Comparison of ENCODE assay signal across 13 cellular contexts in the genomic region with DNA sequence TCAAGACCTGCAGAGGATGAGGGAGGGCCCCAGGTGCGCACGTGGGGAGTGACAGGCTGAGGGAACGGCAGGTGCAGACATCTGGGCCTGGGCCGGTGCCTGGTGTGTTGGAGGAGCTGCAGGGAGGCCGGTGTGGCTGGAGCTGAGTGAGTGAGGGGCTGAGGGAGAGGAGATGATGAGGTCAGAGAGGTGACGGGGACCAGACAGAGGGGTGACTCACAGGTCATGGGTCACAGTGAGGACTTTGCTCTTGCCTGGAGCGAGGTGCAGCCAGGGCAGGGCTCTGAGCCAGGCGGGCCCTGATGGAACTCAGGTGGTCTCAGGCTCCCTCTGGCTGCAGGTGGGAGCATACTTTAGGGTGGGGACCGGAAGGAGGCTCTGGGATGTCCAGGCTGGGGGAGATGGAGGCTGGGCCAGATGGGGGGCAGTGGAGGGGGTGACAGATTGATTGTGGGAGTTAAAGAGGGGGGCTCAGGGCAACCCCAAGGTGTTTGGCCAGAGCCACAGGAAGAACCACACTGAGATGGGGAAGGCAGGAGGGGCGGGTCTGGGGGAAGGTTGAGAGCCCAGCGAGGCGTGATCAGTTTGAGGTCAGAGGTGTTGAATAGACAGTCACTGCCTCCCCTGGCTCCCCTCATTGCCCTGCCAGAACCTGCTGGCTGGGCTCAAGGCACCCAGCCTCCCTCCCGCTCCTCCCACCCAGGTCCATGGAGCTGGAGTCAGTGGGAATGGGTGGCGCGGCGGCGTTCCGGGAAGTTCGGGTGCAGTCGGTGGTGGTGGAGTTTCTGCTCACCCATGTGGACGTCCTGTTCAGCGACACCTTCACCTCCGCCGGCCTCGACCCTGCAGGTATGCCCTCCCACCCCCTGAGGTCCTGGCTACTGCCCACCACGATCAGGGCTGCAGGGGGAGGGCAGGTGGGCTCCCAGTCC. TPM values are rescaled to one million over a fixed set of nuclear protein-coding genes. Genes with fewer than 3 reads are reported as not detected.
DNase-seq lines count a peak whose midpoint lies in the region; ATAC-seq, FAIRE-seq and TF ChIP-seq lines count a peak whose summit lies in the region.
"Had no signal": no experiment of that assay in that cellular context is flagged by ENCODE, and none has a peak within 500 bp of the region (broad histone marks: within the 10 kb centered on the region; RNA-seq: fewer than 3 reads in every experiment).

No MANE protein-coding gene starts in this region.

- no peak overlapping the region for H3K4me2 ChIP-seq in HepG2 (ENCODE audit: low read depth, low read length)

- in situ Hi-C loops in HepG2 (cut with HindIII; ENCODE audit: extremely low pct_ligation_motif_present, low pct_unique_long_range_greater_than_20kb) = no loop called here

- H3K36me3 ChIP-seq in HepG2 (replicated peaks in 1 of 2; ENCODE audit: control insufficient read depth in 1 of 2, insufficient read depth in 2 of 2, low read length in 2 of 2) = peaks cover 0 to 2% of the 10 kb centered on the region in 2 experiments; a peak in 2 of 5 replicates
- H3K36me3 ChIP-seq: ovary had no signal

- peak; percentile 20 for DNase-seq in RKO (ENCODE audit: low spot score)
- no peak for DNase-seq in HepG2 (ENCODE audit: low spot score)
- no peak for DNase-seq in NCI-H2029 treated with DMSO at 0.1 percent for 48 hours (lab: John Stamatoyannopoulos, UW)
- DNase-seq: erythroblast, heart left ventricle, MV-4-11, thyroid gland had no signal

- no peak overlapping the region for H3K27ac ChIP-seq in HepG2 (ENCODE audit: extremely low read length, insufficient read depth, low read length)
- H3K27ac ChIP-seq: heart left ventricle, ovary, thyroid gland had no signal

- no peak for TF ChIP-seq POLR2A in HepG2 (IDR thresholded peaks at IDR 0.05; ENCODE audit: insufficient read depth in 1 of 2, low read depth in 2 of 2, low read length in 2 of 2)

- TF ChIP-seq RAD21 in HepG2 (CRISPR knock-in tag; IDR thresholded peaks at IDR 0.05) = peak; percentile 34; the same call in 1 of the 2 replicates

- peaks cover 28% of the 10 kb centered on the region for H3K4me1 ChIP-seq in HepG2 (ENCODE audit: insufficient read depth, low read length)
- H3K4me1 ChIP-seq: heart left ventricle, thyroid gland had no signal

- no peaks in the 10 kb centered on the region for H3K27me3 ChIP-seq in HepG2 (ENCODE audit: control insufficient read depth in 1 of 2, insufficient read depth in 2 of 2, low read length in 2 of 2)
- H3K27me3 ChIP-seq: heart left ventricle, ovary, thyroid gland had no signal

- peak; percentile 26; the same call in 2 of the 3 replicates for ATAC-seq in HepG2
- ATAC-seq in HG03280 (IDR thresholded peaks at IDR 0.05; ENCODE audit: unreplicated experiment) = no peak
- ATAC-seq: heart left ventricle had no signal

- POLR2A ChIA-PET in HepG2 (lab: Yijun Ruan, JAX) = no interaction called here

- H2AFZ ChIP-seq in HepG2 (ENCODE audit: low read length) = no peak overlapping the region

- no peak overlapping the region for H3K4me3 ChIP-seq in HepG2 (replicated peaks in 1 of 3; ENCODE audit: insufficient read depth in 1 of 3, low read depth in 2 of 3, low read length in 3 of 3)
- H3K4me3 ChIP-seq: heart left ventricle, ovary, thyroid gland had no signal

- no TSS peak for BruUV-seq in HepG2 (replicated peaks; lab: Mats Ljungman, UMichigan)

- no peak for FAIRE-seq in HepG2 (lab: Jason Lieb, UNC)
- FAIRE-seq: G401.6, H54 had no signal

- CTCF ChIA-PET in HepG2 (lab: Yijun Ruan, JAX; ENCODE audit: low intra/inter-chr PET ratio, low total read pairs) = interaction anchor here (0.7 kb wide), 1 partner anchor 90 kb away, joined by 3 read pairs; no protein-coding TSS in a partner anchor

- no peak overlapping the region for H3K9ac ChIP-seq in HepG2 (ENCODE audit: insufficient read depth, low read depth, low read length)

- no peaks in the 10 kb centered on the region for H3K79me2 ChIP-seq in HepG2 (ENCODE audit: insufficient read depth, low read length)

- TF ChIP-seq EP300 in HepG2 (IDR thresholded peaks at IDR 0.05; ENCODE audit: low read depth in 2 of 2, low read length in 2 of 2) (no peak), HepG2 (CRISPR knock-in tag; IDR thresholded peaks at IDR 0.05; ENCODE audit: borderline replicate concordance) (no peak)

- intact Hi-C loops in HepG2 (cut with micrococcal nuclease; ENCODE audit: unreplicated experiment) = no loop called here

- no peaks in the 10 kb centered on the region for H3K9me3 ChIP-seq in HepG2 (ENCODE audit: low read length)
- H3K9me3 ChIP-seq: heart left ventricle, ovary, thyroid gland had no signal

- WGBS in HepG2 (ENCODE audit: low lambda C conversion rate) = 74% methylated on average over 17 of the region's 26 CpGs

- TF ChIP-seq CTCF in HepG2 (CRISPR knock-in tag; IDR thresholded peaks at IDR 0.05) = peak; percentile 70

- H4K20me1 ChIP-seq in HepG2 (ENCODE audit: insufficient read depth, low read length) = no peaks in the 10 kb centered on the region

RNA-seq across cellular contexts. Expression of a gene that starts 8.4 kb away (rescaled TPM):
- total RNA-seq in HepG2 (2016; rRNA removed; fragmentation: Illumina TruSeq; extraction: Trizol) = 0.83 and 1.3 TPM in 2 replicates
- total RNA-seq in HepG2 (2016; cell fraction: cytosol; rRNA removed; fragmentation: Illumina TruSeq; extraction: Trizol; ENCODE audit: low read depth) = 0.10 and 0.26 TPM in 2 replicates
- 0.42 and 1.9 TPM in 2 replicates for total RNA-seq in HepG2 (2016; cell fraction: insoluble cytoplasmic fraction; rRNA removed; fragmentation: Illumina TruSeq; extraction: Trizol)
- total RNA-seq in HepG2 (2016; cell fraction: membrane; rRNA removed; fragmentation: Illumina TruSeq; extraction: Trizol) = 0.93 and 1.1 TPM in 2 replicates
- 6.3 and 7.2 TPM in 2 replicates for total RNA-seq in HepG2 (2016; cell fraction: nucleus; rRNA removed; fragmentation: Illumina TruSeq; extraction: Trizol)
- 2.7 and 4.1 TPM in 2 replicates for polyA plus RNA-seq in HepG2 (2011; rRNA removed)
- polyA plus RNA-seq in HepG2 (2011; cell fraction: cytosol; rRNA removed) = 0.65 and 1.0 TPM in 2 replicates
- 63.2 and 100 TPM in 2 replicates for polyA plus RNA-seq in HepG2 (2011; cell fraction: nucleus; rRNA removed)
- polyA plus RNA-seq in HepG2 (2012) = 4.6 and 10.5 TPM in 2 replicates
- 0.27 and 0.71 TPM in 2 replicates for polyA plus RNA-seq in HepG2 (2016; cell fraction: cytosol; fragmentation: Illumina TruSeq; extraction: Trizol; ENCODE audit: low read depth)
- 1.5 and 1.8 TPM in 2 replicates for polyA plus RNA-seq in HepG2 (2016; cell fraction: insoluble cytoplasmic fraction; fragmentation: Illumina TruSeq; extraction: Trizol; ENCODE audit: low read depth)
- polyA plus RNA-seq in HepG2 (2016; cell fraction: membrane; fragmentation: Illumina TruSeq; extraction: Trizol; ENCODE audit: low read depth) = 0.72 and 1.1 TPM in 2 replicates
- 16.8 and 20.7 TPM in 2 replicates for polyA plus RNA-seq in HepG2 (2016; cell fraction: nucleus; fragmentation: Illumina TruSeq; extraction: Trizol; ENCODE audit: insufficient read depth, low read depth)
- 5.6 and 6.2 TPM in 2 replicates for polyA minus RNA-seq in HepG2 (2011; rRNA and poly(A)+ RNA removed; ENCODE audit: low replicate concordance)
- 0.69 and 1.5 TPM in 2 replicates for polyA minus RNA-seq in HepG2 (2011; cell fraction: cytosol; rRNA and poly(A)+ RNA removed)
- polyA minus RNA-seq in HepG2 (2011; cell fraction: nucleus; rRNA and poly(A)+ RNA removed) = 7.0 and 11.5 TPM in 2 replicates
- polyA plus RNA-seq: CD14-positive monocyte had no signal

RNA-seq across cellular contexts. Expression of a gene that starts 25.8 kb away (rescaled TPM):
- total RNA-seq in HepG2 (2016; rRNA removed; fragmentation: Illumina TruSeq; extraction: Trizol) = 4.5 and 5.7 TPM in 2 replicates
- 8.4 and 9.4 TPM in 2 replicates for total RNA-seq in HepG2 (2016; cell fraction: cytosol; rRNA removed; fragmentation: Illumina TruSeq; extraction: Trizol; ENCODE audit: low read depth)
- total RNA-seq in HepG2 (2016; cell fraction: insoluble cytoplasmic fraction; rRNA removed; fragmentation: Illumina TruSeq; extraction: Trizol) = 2.8 and 4.2 TPM in 2 replicates
- total RNA-seq in HepG2 (2016; cell fraction: membrane; rRNA removed; fragmentation: Illumina TruSeq; extraction: Trizol) = 5.5 and 6.0 TPM in 2 replicates
- total RNA-seq in HepG2 (2016; cell fraction: nucleus; rRNA removed; fragmentation: Illumina TruSeq; extraction: Trizol) = 6.6 and 8.4 TPM in 2 replicates
- polyA plus RNA-seq in HepG2 (2011; rRNA removed) = 5.1 and 6.2 TPM in 2 replicates
- polyA plus RNA-seq in HepG2 (2011; cell fraction: cytosol; rRNA removed) = 2.4 and 2.9 TPM in 2 replicates
- polyA plus RNA-seq in HepG2 (2011; cell fraction: nucleus; rRNA removed) = 18.4 and 27.0 TPM in 2 replicates
- 2.9 and 5.0 TPM in 2 replicates for polyA plus RNA-seq in HepG2 (2012)
- polyA plus RNA-seq in HepG2 (2016; cell fraction: cytosol; fragmentation: Illumina TruSeq; extraction: Trizol; ENCODE audit: low read depth) = 0.45 and 0.49 TPM in 2 replicates
- 4.1 and 6.3 TPM in 2 replicates for polyA plus RNA-seq in HepG2 (2016; cell fraction: insoluble cytoplasmic fraction; fragmentation: Illumina TruSeq; extraction: Trizol; ENCODE audit: low read depth)
- 1.7 and 2.6 TPM in 2 replicates for polyA plus RNA-seq in HepG2 (2016; cell fraction: membrane; fragmentation: Illumina TruSeq; extraction: Trizol; ENCODE audit: low read depth)
- polyA plus RNA-seq in HepG2 (2016; cell fraction: nucleus; fragmentation: Illumina TruSeq; extraction: Trizol; ENCODE audit: insufficient read depth, low read depth) = 17.5 and 26.7 TPM in 2 replicates
- 15.2 and 33.7 TPM in 2 replicates for polyA minus RNA-seq in HepG2 (2011; rRNA and poly(A)+ RNA removed; ENCODE audit: low replicate concordance)
- 4.2 and 8.4 TPM in 2 replicates for polyA minus RNA-seq in HepG2 (2011; cell fraction: cytosol; rRNA and poly(A)+ RNA removed)
- 6.1 and 9.4 TPM in 2 replicates for polyA minus RNA-seq in HepG2 (2011; cell fraction: nucleus; rRNA and poly(A)+ RNA removed)

RNA-seq across cellular contexts. Expression of a gene that starts 26.9 kb away (rescaled TPM):
- not detected in 2 replicates for total RNA-seq in HepG2 (2016; rRNA removed; fragmentation: Illumina TruSeq; extraction: Trizol)
- not detected in 2 replicates for total RNA-seq in HepG2 (2016; cell fraction: cytosol; rRNA removed; fragmentation: Illumina TruSeq; extraction: Trizol; ENCODE audit: low read depth)
- total RNA-seq in HepG2 (2016; cell fraction: insoluble cytoplasmic fraction; rRNA removed; fragmentation: Illumina TruSeq; extraction: Trizol) = 0.06 TPM in 1 of 2 replicates, not detected in the other
- not detected in 2 replicates for total RNA-seq in HepG2 (2016; cell fraction: membrane; rRNA removed; fragmentation: Illumina TruSeq; extraction: Trizol)
- total RNA-seq in HepG2 (2016; cell fraction: nucleus; rRNA removed; fragmentation: Illumina TruSeq; extraction: Trizol) = not detected in 2 replicates
- polyA plus RNA-seq in HepG2 (2011; rRNA removed) = 0.08 and 0.18 TPM in 2 replicates
- polyA plus RNA-seq in HepG2 (2011; cell fraction: cytosol; rRNA removed) = 0.04 and 0.08 TPM in 2 replicates
- polyA plus RNA-seq in HepG2 (2011; cell fraction: nucleus; rRNA removed) = 0.32 and 0.47 TPM in 2 replicates
- polyA plus RNA-seq in HepG2 (2012) = 0.28 and 0.45 TPM in 2 replicates
- polyA plus RNA-seq in HepG2 (2016; cell fraction: cytosol; fragmentation: Illumina TruSeq; extraction: Trizol; ENCODE audit: low read depth) = 0.11 and 0.14 TPM in 2 replicates
- 0.26 and 0.27 TPM in 2 replicates for polyA plus RNA-seq in HepG2 (2016; cell fraction: insoluble cytoplasmic fraction; fragmentation: Illumina TruSeq; extraction: Trizol; ENCODE audit: low read depth)
- polyA plus RNA-seq in HepG2 (2016; cell fraction: membrane; fragmentation: Illumina TruSeq; extraction: Trizol; ENCODE audit: low read depth) = 0.19 and 0.41 TPM in 2 replicates
- 0.32 and 0.79 TPM in 2 replicates for polyA plus RNA-seq in HepG2 (2016; cell fraction: nucleus; fragmentation: Illumina TruSeq; extraction: Trizol; ENCODE audit: insufficient read depth, low read depth)
- 0.48 and 0.77 TPM in 2 replicates for polyA minus RNA-seq in HepG2 (2011; rRNA and poly(A)+ RNA removed; ENCODE audit: low replicate concordance)
- polyA minus RNA-seq in HepG2 (2011; cell fraction: cytosol; rRNA and poly(A)+ RNA removed) = not detected in 2 replicates
- polyA minus RNA-seq in HepG2 (2011; cell fraction: nucleus; rRNA and poly(A)+ RNA removed) = 0.25 TPM in 1 of 2 replicates, not detected in the other
- polyA plus RNA-seq: CD14-positive monocyte had no signal

RNA-seq across cellular contexts. Expression of a gene that starts 28.9 kb away (rescaled TPM):
- total RNA-seq in HepG2 (2016; rRNA removed; fragmentation: Illumina TruSeq; extraction: Trizol) = 42.0 and 86.7 TPM in 2 replicates
- 11.9 and 12.2 TPM in 2 replicates for total RNA-seq in HepG2 (2016; cell fraction: cytosol; rRNA removed; fragmentation: Illumina TruSeq; extraction: Trizol; ENCODE audit: low read depth)
- 39.5 and 89.1 TPM in 2 replicates for total RNA-seq in HepG2 (2016; cell fraction: insoluble cytoplasmic fraction; rRNA removed; fragmentation: Illumina TruSeq; extraction: Trizol)
- 16.9 and 18.4 TPM in 2 replicates for total RNA-seq in HepG2 (2016; cell fraction: membrane; rRNA removed; fragmentation: Illumina TruSeq; extraction: Trizol)
- 80.7 and 85.7 TPM in 2 replicates for total RNA-seq in HepG2 (2016; cell fraction: nucleus; rRNA removed; fragmentation: Illumina TruSeq; extraction: Trizol)
- polyA plus RNA-seq in HepG2 (2011; rRNA removed) = 118 and 171 TPM in 2 replicates
- polyA plus RNA-seq in HepG2 (2011; cell fraction: cytosol; rRNA removed) = 66.0 and 85.6 TPM in 2 replicates
- polyA plus RNA-seq in HepG2 (2011; cell fraction: nucleus; rRNA removed) = 867 and 973 TPM in 2 replicates
- polyA plus RNA-seq in HepG2 (2012) = 82.8 and 111 TPM in 2 replicates
- 9.1 and 9.3 TPM in 2 replicates for polyA plus RNA-seq in HepG2 (2016; cell fraction: cytosol; fragmentation: Illumina TruSeq; extraction: Trizol; ENCODE audit: low read depth)
- 25.7 and 31.6 TPM in 2 replicates for polyA plus RNA-seq in HepG2 (2016; cell fraction: insoluble cytoplasmic fraction; fragmentation: Illumina TruSeq; extraction: Trizol; ENCODE audit: low read depth)
- 10.1 and 10.2 TPM in 2 replicates for polyA plus RNA-seq in HepG2 (2016; cell fraction: membrane; fragmentation: Illumina TruSeq; extraction: Trizol; ENCODE audit: low read depth)
- polyA plus RNA-seq in HepG2 (2016; cell fraction: nucleus; fragmentation: Illumina TruSeq; extraction: Trizol; ENCODE audit: insufficient read depth, low read depth) = 177 and 194 TPM in 2 replicates
- polyA minus RNA-seq in HepG2 (2011; rRNA and poly(A)+ RNA removed; ENCODE audit: low replicate concordance) = 71.9 TPM in 1 of 2 replicates, not detected in the other
- polyA minus RNA-seq in HepG2 (2011; cell fraction: cytosol; rRNA and poly(A)+ RNA removed) = 22.9 and 25.9 TPM in 2 replicates
- 76.7 and 102 TPM in 2 replicates for polyA minus RNA-seq in HepG2 (2011; cell fraction: nucleus; rRNA and poly(A)+ RNA removed)
- total RNA-seq: chondrocyte, heart left ventricle, thyroid gland had no signal
- polyA plus RNA-seq: CD14-positive monocyte, heart left ventricle, ovary had no signal

RNA-seq across cellular contexts. Expression of a gene that starts 35.4 kb away (rescaled TPM):
- total RNA-seq in HepG2 (2016; rRNA removed; fragmentation: Illumina TruSeq; extraction: Trizol) = 3.5 and 6.3 TPM in 2 replicates
- 8.4 and 12.8 TPM in 2 replicates for total RNA-seq in HepG2 (2016; cell fraction: cytosol; rRNA removed; fragmentation: Illumina TruSeq; extraction: Trizol; ENCODE audit: low read depth)
- total RNA-seq in HepG2 (2016; cell fraction: insoluble cytoplasmic fraction; rRNA removed; fragmentation: Illumina TruSeq; extraction: Trizol) = 4.5 and 7.1 TPM in 2 replicates
- 4.8 and 6.4 TPM in 2 replicates for total RNA-seq in HepG2 (2016; cell fraction: membrane; rRNA removed; fragmentation: Illumina TruSeq; extraction: Trizol)
- 10.4 and 11.7 TPM in 2 replicates for total RNA-seq in HepG2 (2016; cell fraction: nucleus; rRNA removed; fragmentation: Illumina TruSeq; extraction: Trizol)
- 8.7 and 8.9 TPM in 2 replicates for polyA plus RNA-seq in HepG2 (2011; rRNA removed)
- polyA plus RNA-seq in HepG2 (2011; cell fraction: cytosol; rRNA removed) = 6.2 and 9.3 TPM in 2 replicates
- polyA plus RNA-seq in HepG2 (2011; cell fraction: nucleus; rRNA removed) = 53.4 and 56.4 TPM in 2 replicates
- polyA plus RNA-seq in HepG2 (2012) = 7.0 and 8.2 TPM in 2 replicates
- polyA plus RNA-seq in HepG2 (2016; cell fraction: cytosol; fragmentation: Illumina TruSeq; extraction: Trizol; ENCODE audit: low read depth) = 5.5 and 6.3 TPM in 2 replicates
- 3.9 and 5.2 TPM in 2 replicates for polyA plus RNA-seq in HepG2 (2016; cell fraction: insoluble cytoplasmic fraction; fragmentation: Illumina TruSeq; extraction: Trizol; ENCODE audit: low read depth)
- polyA plus RNA-seq in HepG2 (2016; cell fraction: membrane; fragmentation: Illumina TruSeq; extraction: Trizol; ENCODE audit: low read depth) = 3.8 and 4.3 TPM in 2 replicates
- polyA plus RNA-seq in HepG2 (2016; cell fraction: nucleus; fragmentation: Illumina TruSeq; extraction: Trizol; ENCODE audit: insufficient read depth, low read depth) = 28.1 and 34.8 TPM in 2 replicates
- polyA minus RNA-seq in HepG2 (2011; rRNA and poly(A)+ RNA removed; ENCODE audit: low replicate concordance) = 4.0 and 8.3 TPM in 2 replicates
- 3.4 and 3.9 TPM in 2 replicates for polyA minus RNA-seq in HepG2 (2011; cell fraction: cytosol; rRNA and poly(A)+ RNA removed)
- polyA minus RNA-seq in HepG2 (2011; cell fraction: nucleus; rRNA and poly(A)+ RNA removed) = 16.9 and 22.6 TPM in 2 replicates
